ENCODE assay signal across 24 cellular contexts in genomic region chr11:38594881-38595280, GRCh38.
"Had no signal": no experiment of that assay in that cellular context is flagged by ENCODE, and none has a peak within 500 bp of the region (broad histone marks: within the 10 kb centered on the region; RNA-seq: fewer than 3 reads in every experiment).

No MANE protein-coding gene starts in this region.

- ATAC-seq: activated CD8-positive, alpha-beta T cell treated with anti-CD3 and anti-CD28 coated beads, Interleukin-2, amount 10 ng/mL, durations not matched to agents 7 days and 5 days; activated naive CD4-positive, alpha-beta T cell treated with anti-CD3 and anti-CD28 coated beads, Interleukin-2, amount 50 U/mL, for 72 hours; gastrocnemius medialis; natural killer cell treated with Interleukin-12 subunit alpha and Interleukin-12 subunit beta and Interleukin-15 and Interleukin-18, amount 100 ng/mL, for 72 hours; right lobe of liver; stimulated activated memory B cell treated with anti-CD40 and anti-IgM and Interleukin-4, amounts not matched to agents 10 μg/mL and 1 μg/mL and 100 μg/mL, for 72 hours had no signal

- DNase-seq: activated CD4-positive, alpha-beta T cell treated with anti-CD3 and anti-CD28 coated beads for 1 hour; activated CD4-positive, alpha-beta T cell treated with anti-CD3 and anti-CD28 coated beads, Interleukin-2, amount 50 U/mL, for 1 hour; activated CD8-positive, alpha-beta T cell treated with anti-CD3 and anti-CD28 coated beads, Interleukin-2, amount 10 ng/mL, durations not matched to agents 7 days and 5 days; activated gamma-delta T cell treated with Interleukin-2 at 50 U/mL for 16 hours; aorta; brain microvascular endothelial cell; central memory CD4-positive, alpha-beta T cell; dermis blood vessel endothelial cell; effector memory CD4-positive, alpha-beta T cell; gastrocnemius medialis; hypothalamus; left ventricle myocardium inferior; nucleus accumbens; right lobe of liver; stimulated activated CD4-positive, alpha-beta T cell treated with anti-CD3 and anti-CD28 coated beads, Interleukin-2, amount 100 ng/mL, for 24 hours; stomach; WERI-Rb-1 had no signal

- H3K4me3 ChIP-seq: esophagus muscularis mucosa, gastrocnemius medialis, left ventricle myocardium inferior, right lobe of liver, skin epidermis, stomach, suprapubic skin, tibial nerve had no signal
